In genomic region chr4:153758688-153759406, GRCh38 we compare ENCODE assay signal across 12 cellular contexts. TPM values are rescaled to one million over a fixed set of nuclear protein-coding genes. Genes with fewer than 3 reads are reported as not detected.
A peak's percentile ranks its signal among the peaks of the same experiment; 100 is the strongest.
DNase-seq lines count a peak whose midpoint lies in the region; ATAC-seq and TF ChIP-seq lines count a peak whose summit lies in the region.
"Had no signal": no experiment of that assay in that cellular context is flagged by ENCODE, and none has a peak within 500 bp of the region (broad histone marks: within the 10 kb centered on the region; RNA-seq: fewer than 3 reads in every experiment).

No MANE protein-coding gene starts in this region.

- H2AFZ ChIP-seq in fibroblast of lung (ENCODE audit: low read length) = no peak overlapping the region

- peak overlapping the region; percentile 25 for H3K4me2 ChIP-seq in fibroblast of lung (ENCODE audit: extremely low read depth, insufficient read depth, low read length)

- CTCF ChIA-PET in CD8-positive, alpha-beta memory T cell (lab: Charles Lee) = no interaction called here

- H3K9me3 Mint-ChIP-seq in CD8-positive, alpha-beta memory T cell = peaks cover 0 to 4% (median 2%) of the 10 kb centered on the region in 5 donors
- peaks cover 3% of the 10 kb centered on the region for H3K9me3 Mint-ChIP-seq in progenitor cell of endocrine pancreas (ENCODE audit: low read depth)

- peaks cover 6% of the 10 kb centered on the region for H3K27me3 ChIP-seq in CD8-positive, alpha-beta memory T cell (ENCODE audit: insufficient read depth, low read length, poor library complexity, severe bottlenecking)
- H3K27me3 ChIP-seq in WERI-Rb-1 (ENCODE audit: insufficient read depth, low read depth, severe bottlenecking) (no peaks in the 10 kb centered on the region), fibroblast of lung (ENCODE audit: control insufficient read depth, insufficient read depth, low read length) (peaks cover 15% of the 10 kb centered on the region), Peyer's patch (peaks cover 0 to 7% of the 10 kb centered on the region in 2 donors), foreskin keratinocyte (peaks cover 49% of the 10 kb centered on the region)

- peaks cover 0 to 3% (median 0%) of the 10 kb centered on the region in 3 donors for H3K36me3 Mint-ChIP-seq in CD8-positive, alpha-beta memory T cell
- no peaks in the 10 kb centered on the region for H3K36me3 Mint-ChIP-seq in progenitor cell of endocrine pancreas (ENCODE audit: insufficient read depth)

- TF ChIP-seq POLR2A in Peyer's patch (IDR thresholded peaks at IDR 0.05) = no peak

- H3K79me2 ChIP-seq in fibroblast of lung (ENCODE audit: control insufficient read depth, insufficient read depth, low read length) = no peaks in the 10 kb centered on the region

- H3K4me3 ChIP-seq in CD8-positive, alpha-beta memory T cell (ENCODE audit: low read length) = peak overlapping the region; percentile 26
- H3K4me3 ChIP-seq in WERI-Rb-1 (ENCODE audit: low read depth, low read length) (peak overlapping the region; percentile 62; the same call in 1 of the 2 replicates), fibroblast of lung (replicated peaks in 1 of 4; ENCODE audit: control extremely low read depth in 1 of 4, insufficient read depth in 1 of 4, low read depth in 3 of 4, low read length in 4 of 4) (peak overlapping the region in 2 of 4 experiments; percentile 44 to 49), Peyer's patch (peak overlapping the region in 2 of 4 donors; percentile 38 to 52)

- H3K9me3 ChIP-seq in CD8-positive, alpha-beta memory T cell (ENCODE audit: low read length) = no peaks in the 10 kb centered on the region
- peaks cover 7% of the 10 kb centered on the region for H3K9me3 ChIP-seq in WERI-Rb-1 (ENCODE audit: severe bottlenecking)
- no peaks in the 10 kb centered on the region for H3K9me3 ChIP-seq in fibroblast of lung (ENCODE audit: control insufficient read depth, insufficient read depth, low read depth, low read length)
- H3K9me3 ChIP-seq in Peyer's patch = no peaks in the 10 kb centered on the region

- H3K9ac ChIP-seq in fibroblast of lung (ENCODE audit: insufficient read depth, low read length) = no peak overlapping the region

- ATAC-seq in foreskin keratinocyte (no peak), GM21825 (IDR thresholded peaks at IDR 0.05; ENCODE audit: unreplicated experiment) (no peak)

- no peak for DNase-seq in CD8-positive, alpha-beta memory T cell
- DNase-seq in WERI-Rb-1 (no peak), fibroblast of lung (ENCODE audit: low read depth in 2 of 2) (no peak), progenitor cell of endocrine pancreas (ENCODE audit: low spot score, unreplicated experiment) (no peak), kidney tubule cell (ENCODE audit: low spot score) (no peak), Peyer's patch (no peak), foreskin keratinocyte (no peak)
- DNase-seq: NCI-H526 treated with DMSO at 0.1 percent for 48 hours had no signal

- peak overlapping the region in 4 of 7 donors; percentile 27 to 61 (median 48) for H3K4me3 Mint-ChIP-seq in CD8-positive, alpha-beta memory T cell
- peak overlapping the region; percentile 67 for H3K4me3 Mint-ChIP-seq in progenitor cell of endocrine pancreas (ENCODE audit: low read depth)

- no peaks in the 10 kb centered on the region for H4K20me1 ChIP-seq in fibroblast of lung (ENCODE audit: control insufficient read depth, extremely low read depth, insufficient read depth, low read length)

- peaks cover 0 to 4% (median 0%) of the 10 kb centered on the region in 3 donors for H3K4me1 Mint-ChIP-seq in CD8-positive, alpha-beta memory T cell
- H3K4me1 Mint-ChIP-seq in progenitor cell of endocrine pancreas (ENCODE audit: low read depth) = peaks cover 2% of the 10 kb centered on the region

- peaks cover 26% of the 10 kb centered on the region for H3K4me1 ChIP-seq in CD8-positive, alpha-beta memory T cell (ENCODE audit: insufficient read depth, low read length)
- no peaks in the 10 kb centered on the region for H3K4me1 ChIP-seq in fibroblast of lung (ENCODE audit: control insufficient read depth, extremely low read depth, insufficient read depth, low read length)
- peaks cover 0 to 10% (median 2%) of the 10 kb centered on the region in 4 donors for H3K4me1 ChIP-seq in Peyer's patch
- no peaks in the 10 kb centered on the region for H3K4me1 ChIP-seq in foreskin keratinocyte

- H3K36me3 ChIP-seq in CD8-positive, alpha-beta memory T cell (ENCODE audit: insufficient read depth, low read length) = no peaks in the 10 kb centered on the region
- H3K36me3 ChIP-seq in WERI-Rb-1 (no peaks in the 10 kb centered on the region), fibroblast of lung (ENCODE audit: control insufficient read depth, insufficient read depth, low read length) (no peaks in the 10 kb centered on the region), Peyer's patch (no peaks in the 10 kb centered on the region)

- no peak overlapping the region for H3K27ac ChIP-seq in CD8-positive, alpha-beta memory T cell (ENCODE audit: low read depth, low read length)
- H3K27ac ChIP-seq in WERI-Rb-1 (no peak overlapping the region; the same call in 1 of the 2 replicates), fibroblast of lung (ENCODE audit: insufficient read depth, low read length) (no peak overlapping the region), Peyer's patch (no peak overlapping the region), foreskin keratinocyte (no peak overlapping the region)
- H3K27ac ChIP-seq: epithelial cell of prostate had no signal

- POLR2A ChIA-PET in CD8-positive, alpha-beta memory T cell (lab: Charles Lee) = no interaction called here

- peaks cover 36 to 56% of the 10 kb centered on the region in 2 donors for H3K27me3 Mint-ChIP-seq in CD8-positive, alpha-beta memory T cell
- peaks cover 65% of the 10 kb centered on the region for H3K27me3 Mint-ChIP-seq in progenitor cell of endocrine pancreas

- TF ChIP-seq CTCF in WERI-Rb-1 (IDR thresholded peaks at IDR 0.05; ENCODE audit: low read depth, low read length) (no peak), fibroblast of lung (conservative IDR thresholded peaks at IDR 0.05 in 1 of 2, IDR thresholded peaks at IDR 0.05 in 1 of 2; ENCODE audit: low read depth in 1 of 2, low read length in 2 of 2) (no peak), progenitor cell of endocrine pancreas (IDR thresholded peaks at IDR 0.05; ENCODE audit: unreplicated experiment) (no peak), Peyer's patch (IDR thresholded peaks at IDR 0.05) (no peak), foreskin keratinocyte (conservative IDR thresholded peaks at IDR 0.05) (no peak)

- H3K27ac Mint-ChIP-seq in CD8-positive, alpha-beta memory T cell = no peak overlapping the region
- H3K27ac Mint-ChIP-seq in progenitor cell of endocrine pancreas = no peak overlapping the region

RNA-seq across cellular contexts. Expression of gene RNF175, which starts 1.0 kb away (rescaled TPM):
- total RNA-seq in CD8-positive, alpha-beta memory T cell = not detected
- not detected for polyA plus RNA-seq in CD8-positive, alpha-beta memory T cell
- total RNA-seq in fibroblast of lung (0.26 TPM in 1 of 2 replicates, not detected in the other), progenitor cell of endocrine pancreas (1.7 and 1.9 TPM in 2 replicates), Peyer's patch (not detected), foreskin keratinocyte (0.04 TPM in 1 of 2 replicates, not detected in the other)
- polyA plus RNA-seq in fibroblast of lung (not detected in 2 replicates), foreskin keratinocyte (0.12 and 0.13 TPM in 2 replicates)
- not detected in 2 replicates for polyA plus RNA-seq in fibroblast of lung (2012)
- not detected in 2 replicates for polyA minus RNA-seq in fibroblast of lung (ENCODE audit: low replicate concordance)
- total RNA-seq: HT1080, skeletal muscle tissue had no signal

RNA-seq across cellular contexts. Expression of gene SFRP2, which starts 30.0 kb away (rescaled TPM):
- under 1 TPM in 1 of 2 experiments, not detected in 1; 0.11 TPM for total RNA-seq in CD8-positive, alpha-beta memory T cell
- not detected for polyA plus RNA-seq in CD8-positive, alpha-beta memory T cell
- total RNA-seq in fibroblast of lung = under 0.01 and 1.8 TPM in 2 replicates
- 0.32 TPM in 1 of 2 replicates, not detected in the other for polyA plus RNA-seq in fibroblast of lung
- 1.2 TPM in 1 of 2 replicates, not detected in the other for polyA plus RNA-seq in fibroblast of lung (2012)
- 1.1 TPM in 1 of 2 replicates, not detected in the other for polyA minus RNA-seq in fibroblast of lung (ENCODE audit: low replicate concordance)
- total RNA-seq in progenitor cell of endocrine pancreas = 1.3 and 3.2 TPM in 2 replicates
- total RNA-seq in Peyer's patch = 10 to 100 TPM in 3 of 4 donors, 1 to 10 TPM in 1; 7.2 to 20.3 (median 18.7) TPM
- total RNA-seq in foreskin keratinocyte = not detected in 2 replicates
- polyA plus RNA-seq in foreskin keratinocyte = not detected in 2 replicates
- total RNA-seq: HT1080 had no signal
